14 cellular contexts compared by ENCODE assay signal in genomic region chr1:116545359-116545705, GRCh38.
DNase-seq lines count a peak whose midpoint lies in the region; ATAC-seq lines count a peak whose summit lies in the region.
"Had no signal": no experiment of that assay in that cellular context is flagged by ENCODE, and none has a peak within 500 bp of the region (broad histone marks: within the 10 kb centered on the region; RNA-seq: fewer than 3 reads in every experiment).

No MANE protein-coding gene starts in this region.

- DNase-seq in T-helper 1 cell (no peak), memory B cell (ENCODE audit: low spot score in 2 of 2) (no peak), NCI-H146 treated with DMSO at 0.1 percent for 48 hours (lab: John Stamatoyannopoulos, UW; ENCODE audit: unreplicated experiment) (no peak)
- no peak for DNase-seq in activated CD4-positive, CD25-positive, alpha-beta regulatory T cell treated with anti-CD3 and anti-CD28 coated beads, Interleukin-2, amount 50 U/mL, for 72 hours
- DNase-seq: aorta, head of caudate nucleus, NCI-H1048, NCI-H524 treated with DMSO at 0.1 percent for 48 hours, SJCRH30 had no signal

- ATAC-seq in GM21423 (IDR thresholded peaks at IDR 0.05; ENCODE audit: unreplicated experiment) (peak; percentile 16), HG03520 (IDR thresholded peaks at IDR 0.05; ENCODE audit: unreplicated experiment) (peak; percentile 4), memory B cell (ENCODE audit: low read depth) (no peak), HG03565 (IDR thresholded peaks at IDR 0.05; ENCODE audit: unreplicated experiment) (no peak)
- ATAC-seq: HCT116 had no signal

- no peaks in the 10 kb centered on the region for H3K27me3 Mint-ChIP-seq in T-helper 1 cell treated with Interleukin-12 subunit alpha and Interleukin-12 subunit beta and Interleukin-4 antibody, amounts not matched to agents 30 μg/mL and 1 μg/mL, for 36 hours (ENCODE audit: low read depth)
- H3K27me3 Mint-ChIP-seq in memory B cell = no peaks in the 10 kb centered on the region

- peaks cover 57% of the 10 kb centered on the region for H3K36me3 Mint-ChIP-seq in T-helper 1 cell treated with Interleukin-12 subunit alpha and Interleukin-12 subunit beta and Interleukin-4 antibody, amounts not matched to agents 30 μg/mL and 1 μg/mL, for 36 hours (ENCODE audit: low read depth)
- H3K36me3 Mint-ChIP-seq in memory B cell = peaks cover 26% of the 10 kb centered on the region

- H3K4me1 Mint-ChIP-seq in T-helper 1 cell treated with Interleukin-12 subunit alpha and Interleukin-12 subunit beta and Interleukin-4 antibody, amounts not matched to agents 30 μg/mL and 1 μg/mL, for 36 hours (ENCODE audit: low read depth) = peaks cover 66% of the 10 kb centered on the region
- H3K4me1 Mint-ChIP-seq in memory B cell = peaks cover 49% of the 10 kb centered on the region

- peak overlapping the region; percentile 95 for H3K27ac Mint-ChIP-seq in T-helper 1 cell treated with Interleukin-12 subunit alpha and Interleukin-12 subunit beta and Interleukin-4 antibody, amounts not matched to agents 30 μg/mL and 1 μg/mL, for 36 hours
- H3K27ac Mint-ChIP-seq in memory B cell = peak overlapping the region; percentile 83

- H3K4me3 Mint-ChIP-seq in T-helper 1 cell treated with Interleukin-12 subunit alpha and Interleukin-12 subunit beta and Interleukin-4 antibody, amounts not matched to agents 30 μg/mL and 1 μg/mL, for 36 hours = peak overlapping the region; percentile 43
- H3K4me3 Mint-ChIP-seq in memory B cell = peak overlapping the region; percentile 28

- H3K9me3 Mint-ChIP-seq in T-helper 1 cell treated with Interleukin-12 subunit alpha and Interleukin-12 subunit beta and Interleukin-4 antibody, amounts not matched to agents 30 μg/mL and 1 μg/mL, for 36 hours = peaks cover 3% of the 10 kb centered on the region
- H3K9me3 Mint-ChIP-seq in memory B cell = no peaks in the 10 kb centered on the region

Comparison
In these comparisons a context has a peak if more than half of its experiments do, and no peak if none do; other contexts are left out.
1. ATAC-seq: peak in GM21423 (single experiment) and HG03520 (single experiment); none in memory B cell (single experiment) and HG03565 (single experiment).